Comparison of ENCODE assay signal across 8 cellular contexts in genomic region chr9:129141066-129142041, GRCh38. TPM values are rescaled to one million over a fixed set of nuclear protein-coding genes. Genes with fewer than 3 reads are reported as not detected.
DNase-seq lines count a peak whose midpoint lies in the region; ATAC-seq and TF ChIP-seq lines count a peak whose summit lies in the region.

No MANE protein-coding gene starts in this region.

- H3K9me3 ChIP-seq in DOHH2 (ENCODE audit: control insufficient read depth, insufficient read depth, low read length) (no peaks in the 10 kb centered on the region), T-helper 17 cell (ENCODE audit: control insufficient read depth, low read length, poor library complexity, severe bottlenecking) (no peaks in the 10 kb centered on the region), mucosa of rectum (ENCODE audit: control insufficient read depth in 2 of 2, low read length in 2 of 2) (no peaks in the 10 kb centered on the region), upper lobe of right lung (no peaks in the 10 kb centered on the region)

- DNase-seq in T-helper 17 cell (no peak), epithelial cell of esophagus (ENCODE audit: low read depth) (peak; percentile 55), upper lobe of right lung (no peak)
- DNase-seq in effector CD8-positive, alpha-beta T cell (lab: John Stamatoyannopoulos, UW): no peak

- H3K36me3 ChIP-seq in DOHH2 (ENCODE audit: control insufficient read depth, low read length) (peaks cover 43% of the 10 kb centered on the region), mucosa of rectum (ENCODE audit: control insufficient read depth in 2 of 2, insufficient read depth in 2 of 2, low read length in 2 of 2) (peaks cover 13 to 25% of the 10 kb centered on the region in 2 donors), upper lobe of right lung (peaks cover 32% of the 10 kb centered on the region)

- H3K27me3 Mint-ChIP-seq in T-helper 17 cell: no peaks in the 10 kb centered on the region

- no peaks in the 10 kb centered on the region for H3K36me3 Mint-ChIP-seq in T-helper 17 cell (ENCODE audit: low read depth)

- peak overlapping the region; percentile 97 for H3K27ac Mint-ChIP-seq in T-helper 17 cell

- H3K79me2 ChIP-seq in DOHH2 (ENCODE audit: control insufficient read depth, low read length): peaks cover 14% of the 10 kb centered on the region

- peak overlapping the region; percentile 73 for H3K4me3 ChIP-seq in DOHH2 (ENCODE audit: low read length)
- H3K4me3 ChIP-seq in epithelial cell of esophagus (ENCODE audit: low read length): peak overlapping the region; percentile 20
- peak overlapping the region in 1 of 2 donors; percentile 49 for H3K4me3 ChIP-seq in mucosa of rectum (ENCODE audit: low read length in 2 of 2)
- H3K4me3 ChIP-seq in upper lobe of right lung: peak overlapping the region; percentile 61

- H3K27ac ChIP-seq in DOHH2 (ENCODE audit: low read depth, low read length) (peak overlapping the region; percentile 99), mucosa of rectum (ENCODE audit: low read depth in 2 of 2, low read length in 2 of 2) (peak overlapping the region; percentile 99), upper lobe of right lung (peak overlapping the region; percentile 100)

- peaks cover 14% of the 10 kb centered on the region for H3F3A ChIP-seq in DOHH2 (ENCODE audit: control insufficient read depth, insufficient read depth)

- H3K27me3 ChIP-seq in DOHH2 (ENCODE audit: control insufficient read depth, low read length): no peaks in the 10 kb centered on the region
- H3K27me3 ChIP-seq in mucosa of rectum (ENCODE audit: control insufficient read depth in 2 of 2, insufficient read depth in 2 of 2, low read length in 2 of 2): no peaks in the 10 kb centered on the region
- H3K27me3 ChIP-seq in upper lobe of right lung: no peaks in the 10 kb centered on the region

- H3K9ac ChIP-seq in mucosa of rectum (ENCODE audit: low read depth in 1 of 2, low read length in 2 of 2): peak overlapping the region; percentile 74 to 86

- intact Hi-C loops in upper lobe of right lung (cut with DNase I): no loop called here

- peak overlapping the region; percentile 78 for H3K4me2 ChIP-seq in DOHH2 (ENCODE audit: low read length)

- no peaks in the 10 kb centered on the region for H4K20me1 ChIP-seq in DOHH2 (ENCODE audit: control insufficient read depth, insufficient read depth, low read depth, low read length)

- peak; percentile 41 for ATAC-seq in HG02759 (IDR thresholded peaks at IDR 0.05; ENCODE audit: unreplicated experiment)
- ATAC-seq in T-helper 17 cell: no peak
- no peak for ATAC-seq in upper lobe of right lung
- no peak for ATAC-seq in HG03457 (IDR thresholded peaks at IDR 0.05; ENCODE audit: unreplicated experiment)

- H3K4me1 ChIP-seq in DOHH2 (ENCODE audit: control insufficient read depth, low read length): peaks cover 49% of the 10 kb centered on the region
- peaks cover 46 to 62% of the 10 kb centered on the region in 2 donors for H3K4me1 ChIP-seq in mucosa of rectum (ENCODE audit: control insufficient read depth in 2 of 2, insufficient read depth in 2 of 2, low read length in 2 of 2)
- H3K4me1 ChIP-seq in upper lobe of right lung: peaks cover 90% of the 10 kb centered on the region

- H3K9me2 ChIP-seq in DOHH2 (replicated peaks; ENCODE audit: control insufficient read depth, low read length): no peaks in the 10 kb centered on the region

- peak overlapping the region; percentile 98 for H3K4me3 Mint-ChIP-seq in T-helper 17 cell

- TF ChIP-seq CTCF in DOHH2 (IDR thresholded peaks at IDR 0.05; ENCODE audit: low read depth, low read length, poor library complexity, severe bottlenecking) (no peak), epithelial cell of esophagus (IDR thresholded peaks at IDR 0.05; ENCODE audit: insufficient read depth, low read depth, low read length, missing control alignments) (no peak), upper lobe of right lung (IDR thresholded peaks at IDR 0.05) (no peak)

- peaks cover 18% of the 10 kb centered on the region for H3K4me1 Mint-ChIP-seq in T-helper 17 cell

RNA-seq across cellular contexts. Expression of gene PTPA, which starts 30.1 kb away (rescaled TPM):
- total RNA-seq in T-helper 17 cell (10 to 100 TPM; 49.8 to 50.0 TPM), upper lobe of right lung (115 TPM)

RNA-seq across cellular contexts. Expression of gene CRAT, which starts 30.8 kb away (rescaled TPM):
- total RNA-seq in T-helper 17 cell (10 to 100 TPM; 12.9 to 23.3 TPM), upper lobe of right lung (22.8 TPM)

RNA-seq across cellular contexts. Expression of gene IER5L, which starts 36.7 kb away (rescaled TPM):
- 1 to 10 TPM; 2.4 to 3.1 TPM for total RNA-seq in T-helper 17 cell
- total RNA-seq in upper lobe of right lung: 9.6 TPM
